ENCODE assay signal across 7 cellular contexts in the genomic region with DNA sequence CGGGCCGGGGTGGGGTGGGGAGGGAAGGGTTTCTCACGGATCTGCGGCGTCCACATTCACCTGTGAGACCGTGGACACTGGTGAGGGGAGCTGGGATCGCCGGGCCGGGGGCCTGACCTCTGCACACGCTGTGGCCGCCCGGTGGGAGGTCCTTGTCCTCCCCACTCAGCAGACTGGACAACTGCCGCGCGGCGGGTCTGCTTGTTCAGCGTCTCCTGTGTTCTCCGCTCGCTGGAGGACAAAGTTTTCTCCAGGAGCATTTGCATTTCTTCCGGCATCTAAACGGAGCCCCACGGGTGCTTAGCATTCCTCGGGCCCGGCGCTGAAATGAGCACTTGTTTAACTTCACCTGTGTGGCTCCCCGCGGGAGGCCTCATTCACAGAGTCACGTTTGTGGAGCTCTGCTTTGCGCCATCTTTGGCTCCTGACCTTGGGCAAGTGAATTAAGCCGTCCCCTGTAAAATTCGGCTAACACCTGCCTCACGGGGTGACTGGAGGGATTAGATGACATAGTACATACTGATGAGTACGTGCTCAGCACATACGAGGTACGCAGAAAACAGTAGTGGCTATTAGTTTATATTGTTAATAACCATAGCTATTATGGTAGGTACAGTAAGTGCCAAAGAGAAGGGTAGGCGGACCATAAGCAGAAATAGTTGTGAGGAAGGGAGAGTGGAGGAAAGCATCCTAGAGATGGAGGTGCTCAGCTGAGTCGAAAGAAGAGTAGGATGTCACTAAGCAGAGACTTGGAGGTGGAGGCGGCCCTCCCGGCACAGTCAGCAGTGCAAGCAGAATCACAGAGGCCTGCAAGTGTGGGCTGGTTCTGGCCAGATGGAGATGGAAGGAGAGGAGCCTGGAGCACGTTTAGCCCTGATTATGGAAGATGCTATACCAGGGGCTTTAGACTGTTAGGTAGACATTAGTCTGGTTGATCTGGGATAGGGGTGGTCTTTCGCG. TPM values are rescaled to one million over a fixed set of nuclear protein-coding genes. Genes with fewer than 3 reads are reported as not detected.
DNase-seq lines count a peak whose midpoint lies in the region; ATAC-seq and TF ChIP-seq lines count a peak whose summit lies in the region.

No MANE protein-coding gene starts in this region.

- H2AK5ac ChIP-seq in IMR-90 (ENCODE audit: low read depth, low read length): peak overlapping the region; percentile 64

- intact Hi-C loops in IMR-90 (cut with micrococcal nuclease): no loop called here

- H3K27me3 Mint-ChIP-seq in activated naive CD8-positive, alpha-beta T cell treated with anti-CD3 and anti-CD28 coated beads, Interleukin-2, amount 50 U/mL, for 24 hours: no peaks in the 10 kb centered on the region

- peak overlapping the region; percentile 88 for H3K4me3 ChIP-seq in IMR-90 (ENCODE audit: insufficient read depth, low read depth, low read length)
- H3K4me3 ChIP-seq in iPS-11a (ENCODE audit: low read depth, low read length): peak overlapping the region; percentile 96
- H3K4me3 ChIP-seq in skeletal muscle cell (ENCODE audit: low read depth, low read length): peak overlapping the region; percentile 93

- H3K18ac ChIP-seq in IMR-90 (ENCODE audit: low read depth, low read length): no peak overlapping the region

- DNase-seq in IMR-90: peak; percentile 8
- peak; percentile 13 for DNase-seq in activated naive CD8-positive, alpha-beta T cell treated with anti-CD3 and anti-CD28 coated beads, Interleukin-2, amount 50 U/mL, for 24 hours
- no peak for DNase-seq in skeletal muscle cell (ENCODE audit: low read depth)
- DNase-seq in SIG-M5 treated with dmso at 0.1 percent for 504 hours (lab: John Stamatoyannopoulos, UW; ENCODE audit: unreplicated experiment): no peak

- peak overlapping the region; percentile 80 for H3K9ac ChIP-seq in IMR-90 (ENCODE audit: low read depth, low read length)

- peaks cover 2% of the 10 kb centered on the region; the same call in 1 of the 2 replicates for H3K4me1 ChIP-seq in IMR-90 (ENCODE audit: control insufficient read depth, insufficient read depth, low read length)

- H3K27ac ChIP-seq in IMR-90 (ENCODE audit: insufficient read depth, low read length): peak overlapping the region; percentile 83

- no peak for TF ChIP-seq CTCF in IMR-90 (conservative IDR thresholded peaks at IDR 0.05; ENCODE audit: low read depth, low read length)

- H3K36me3 ChIP-seq in IMR-90 (ENCODE audit: control insufficient read depth, insufficient read depth, low read length): peaks cover 24% of the 10 kb centered on the region

- dilution Hi-C loops in IMR-90 (cut with HindIII; ENCODE audit: low sequenced_read_pairs, unreplicated experiment): no loop called here

- H3K36me3 Mint-ChIP-seq in activated naive CD8-positive, alpha-beta T cell treated with anti-CD3 and anti-CD28 coated beads, Interleukin-2, amount 50 U/mL, for 24 hours (ENCODE audit: low read depth): peaks cover 50% of the 10 kb centered on the region

- H4K20me1 ChIP-seq in IMR-90 (ENCODE audit: insufficient read depth, low read length): peaks cover 9% of the 10 kb centered on the region; the same call in 1 of the 2 replicates

- H3K4me1 Mint-ChIP-seq in activated naive CD8-positive, alpha-beta T cell treated with anti-CD3 and anti-CD28 coated beads, Interleukin-2, amount 50 U/mL, for 24 hours: peaks cover 32% of the 10 kb centered on the region

- peak overlapping the region; percentile 92 for H2BK5ac ChIP-seq in IMR-90 (ENCODE audit: low read depth, low read length, poor library complexity, severe bottlenecking)

- H3K27ac Mint-ChIP-seq in activated naive CD8-positive, alpha-beta T cell treated with anti-CD3 and anti-CD28 coated beads, Interleukin-2, amount 50 U/mL, for 24 hours: peak overlapping the region; percentile 93

- TF ChIP-seq RAD21 in IMR-90 (IDR thresholded peaks at IDR 0.05; ENCODE audit: low read length): no peak

- H3K4ac ChIP-seq in IMR-90 (ENCODE audit: low read depth, low read length): peak overlapping the region; percentile 8

- no peaks in the 10 kb centered on the region for H3K9me3 Mint-ChIP-seq in activated naive CD8-positive, alpha-beta T cell treated with anti-CD3 and anti-CD28 coated beads, Interleukin-2, amount 50 U/mL, for 24 hours

- no peak overlapping the region for H2BK15ac ChIP-seq in IMR-90 (ENCODE audit: low read depth, low read length)

- H3K79me1 ChIP-seq in IMR-90 (ENCODE audit: low read depth in 1 of 2, low read length in 2 of 2): peaks cover 27 to 37% of the 10 kb centered on the region in 2 experiments

- H3K27me3 ChIP-seq in IMR-90 (ENCODE audit: control insufficient read depth, insufficient read depth, low read length): no peaks in the 10 kb centered on the region

- 13% methylated on average over 24 of the region's 42 CpGs; no CpG with 5 or more reads in 1 of the 2 experiments for WGBS in IMR-90 (ENCODE audit: extremely low coverage in 2 of 2, insufficient read length in 1 of 2), 2 experiments

- H3K4me2 ChIP-seq in IMR-90 (ENCODE audit: low read depth, low read length): peak overlapping the region; percentile 85

- CTCF ChIA-PET in IMR-90 (lab: Yijun Ruan, JAX): interaction anchor here (0.7 to 1.2 kb wide), 3 partner anchors 14 to 198 kb away, joined by 3 to 6 read pairs (median 4); no protein-coding TSS in a partner anchor

- ATAC-seq in GM18861 (IDR thresholded peaks at IDR 0.05; ENCODE audit: unreplicated experiment): peak; percentile 5
- ATAC-seq in IMR-90 (ENCODE audit: low read depth): peak; percentile 43
- ATAC-seq in activated naive CD8-positive, alpha-beta T cell treated with anti-CD3 and anti-CD28 coated beads, Interleukin-2, amount 50 U/mL, for 24 hours: no peak
- ATAC-seq in GM18502 (IDR thresholded peaks at IDR 0.05; ENCODE audit: poor library complexity, unreplicated experiment): no peak

- peak overlapping the region; percentile 96 for H3K4me3 Mint-ChIP-seq in activated naive CD8-positive, alpha-beta T cell treated with anti-CD3 and anti-CD28 coated beads, Interleukin-2, amount 50 U/mL, for 24 hours

- H3K56ac ChIP-seq in IMR-90 (ENCODE audit: extremely low read depth, insufficient read depth, low read length): peak overlapping the region; percentile 52

- TF ChIP-seq POLR2A in IMR-90 (IDR thresholded peaks at IDR 0.05; ENCODE audit: low read depth, low read length): no peak

- no peak overlapping the region for H2BK20ac ChIP-seq in IMR-90 (ENCODE audit: low read depth, low read length)

- H2AK9ac ChIP-seq in IMR-90 (replicated peaks; ENCODE audit: low read depth, low read length, poor library complexity): peak overlapping the region; percentile 97

- H3K23ac ChIP-seq in IMR-90 (ENCODE audit: low read depth, low read length): peak overlapping the region; percentile 68; the same call in 1 of the 2 replicates

- BruUV-seq in IMR-90 (replicated peaks; lab: Mats Ljungman, UMichigan): no TSS peak

- H3K14ac ChIP-seq in IMR-90 (replicated peaks; ENCODE audit: low read depth, low read length): peak overlapping the region; percentile 64

- H3K9me1 ChIP-seq in IMR-90 (ENCODE audit: insufficient read depth, low read length): peaks cover 6% of the 10 kb centered on the region; the same call in 1 of the 2 replicates

- in situ Hi-C loops in IMR-90 (cut with MboI; ENCODE audit: low sequenced_read_pairs): no loop called here

- H4K91ac ChIP-seq in IMR-90 (ENCODE audit: insufficient read depth, low read depth, low read length): peak overlapping the region; percentile 65

- H2BK120ac ChIP-seq in IMR-90 (ENCODE audit: low read depth, low read length): no peak overlapping the region

- H3K9me3 ChIP-seq in IMR-90 (ENCODE audit: control insufficient read depth, insufficient read depth, low read length): no peaks in the 10 kb centered on the region

- POLR2A ChIA-PET in IMR-90 (lab: Charles Lee; ENCODE audit: unreplicated experiment): interaction anchor here (0.9 to 1.1 kb wide), 2 partner anchors 8 to 214 kb away, joined by 3 to 6 read pairs; no protein-coding TSS in a partner anchor

- no peak overlapping the region for H4K5ac ChIP-seq in IMR-90 (ENCODE audit: low read depth, low read length)

- peak overlapping the region; percentile 84 to 90; a peak in 2 of 4 replicates for H4K8ac ChIP-seq in IMR-90 (ENCODE audit: low read depth in 2 of 2, low read length in 2 of 2)

- H2AFZ ChIP-seq in IMR-90 (replicated peaks; ENCODE audit: low read length, poor library complexity): peak overlapping the region; percentile 96

TF ChIP-seq in IMR-90, 13 proteins besides CTCF, POLR2A, EP300 and RAD21:
- TF ChIP-seq NFE2L2 (IDR thresholded peaks at IDR 0.05; ENCODE audit: low read depth, low read length) (no peak), BHLHE40 (IDR thresholded peaks at IDR 0.05; ENCODE audit: low read depth, low read length) (no peak), RFX5 (IDR thresholded peaks at IDR 0.05; ENCODE audit: low read depth, low read length) (no peak), MXI1 (IDR thresholded peaks at IDR 0.05; ENCODE audit: borderline replicate concordance, low read depth, low read length) (peak; percentile 22; the same call in 1 of the 2 replicates), RCOR1 (IDR thresholded peaks at IDR 0.05; ENCODE audit: insufficient replicate concordance, low read length) (no peak), CEBPB (IDR thresholded peaks at IDR 0.05; ENCODE audit: low read depth, low read length) (no peak), MAFK (IDR thresholded peaks at IDR 0.05; ENCODE audit: low read depth, low read length) (no peak)

RNA-seq across cellular contexts. Expression of a gene that starts 0.9 kb away (rescaled TPM):
- 19.0 and 21.7 TPM in 2 replicates for total RNA-seq in IMR-90 (2012; rRNA removed)
- 32.7 and 36.4 TPM in 2 replicates for polyA plus RNA-seq in IMR-90 (2012; rRNA removed)
- 20.9 and 21.6 TPM in 2 replicates for polyA plus RNA-seq in IMR-90 (2012; cell fraction: cytosol; rRNA removed)
- 124 and 170 TPM in 2 replicates for polyA plus RNA-seq in IMR-90 (2012; cell fraction: nucleus; rRNA removed; ENCODE audit: low replicate concordance)

RNA-seq across cellular contexts. Expression of a gene that starts 39.7 kb away (rescaled TPM):
- 5.8 and 5.9 TPM in 2 replicates for total RNA-seq in IMR-90 (2012; rRNA removed)
- 15.6 and 17.1 TPM in 2 replicates for polyA plus RNA-seq in IMR-90 (2012; rRNA removed)
- 7.3 and 8.7 TPM in 2 replicates for polyA plus RNA-seq in IMR-90 (2012; cell fraction: cytosol; rRNA removed)
- polyA plus RNA-seq in IMR-90 (2012; cell fraction: nucleus; rRNA removed; ENCODE audit: low replicate concordance): 25.4 and 35.2 TPM in 2 replicates

Comparison
In these comparisons a context has a peak if more than half of its experiments do, and no peak if none do; other contexts are left out.
1. ATAC-seq: peak in GM18861 (single experiment) and IMR-90 (single experiment); none in activated naive CD8-positive, alpha-beta T cell treated with anti-CD3 and anti-CD28 coated beads, Interleukin-2, amount 50 U/mL, for 24 hours (single experiment) and GM18502 (single experiment).
2. DNase-seq: peak in IMR-90 (single experiment) and activated naive CD8-positive, alpha-beta T cell treated with anti-CD3 and anti-CD28 coated beads, Interleukin-2, amount 50 U/mL, for 24 hours (single experiment); none in skeletal muscle cell (single experiment) and SIG-M5 treated with dmso at 0.1 percent for 504 hours (single experiment).
3. Peak in every context shown above with its lines, with median percentiles within 50 percentile points of each other: H3K4me3 ChIP-seq.